In the genomic region with DNA sequence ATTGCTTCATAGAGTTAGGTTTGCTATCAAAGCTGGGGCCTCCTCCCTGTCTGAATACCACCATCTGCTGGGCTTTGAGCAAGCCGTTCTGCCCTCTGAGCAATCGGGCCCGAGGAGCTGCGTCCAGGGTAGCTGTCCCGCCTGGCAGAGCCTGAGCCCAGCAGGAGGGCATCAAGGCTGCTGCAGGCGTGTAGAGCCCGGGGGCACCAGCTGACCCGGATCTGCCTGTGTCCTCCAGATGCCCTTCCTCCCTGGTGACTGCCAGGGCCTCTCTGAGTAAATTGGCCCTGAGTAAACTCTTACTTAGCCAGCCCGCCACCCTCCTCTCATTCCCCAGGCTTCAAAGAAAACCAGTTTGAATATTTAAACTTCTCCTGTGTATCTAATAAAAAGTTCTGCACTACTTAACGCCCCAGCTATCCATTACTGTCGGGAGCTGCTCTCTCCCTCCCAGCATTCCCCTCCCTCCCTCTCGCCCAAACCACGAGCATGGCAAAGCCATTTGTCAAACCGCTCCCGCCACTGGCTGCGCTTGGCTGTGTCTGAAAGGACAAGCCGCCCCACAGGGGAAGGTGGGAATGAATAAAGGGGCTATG, we compare ENCODE assay signal across 10 cellular contexts. TPM values are rescaled to one million over a fixed set of nuclear protein-coding genes. Genes with fewer than 3 reads are reported as not detected.
DNase-seq lines count a peak whose midpoint lies in the region; ATAC-seq, FAIRE-seq and TF ChIP-seq lines count a peak whose summit lies in the region.
"Had no signal": no experiment of that assay in that cellular context is flagged by ENCODE, and none has a peak within 500 bp of the region (broad histone marks: within the 10 kb centered on the region; RNA-seq: fewer than 3 reads in every experiment).

No MANE protein-coding gene starts in this region.

- H3K4me1 ChIP-seq in HUES48 (ENCODE audit: control insufficient read depth, insufficient read depth, low read length) (peaks cover 32% of the 10 kb centered on the region), HepG2 (ENCODE audit: insufficient read depth, low read length) (peaks cover 31% of the 10 kb centered on the region), tibial nerve (peaks cover 0 to 30% (median 9%) of the 10 kb centered on the region in 4 donors)

- no peak for FAIRE-seq in HepG2 (lab: Jason Lieb, UNC)

- H3K9me3 ChIP-seq in HUES48 (ENCODE audit: control insufficient read depth, insufficient read depth, low read length) (no peaks in the 10 kb centered on the region), WERI-Rb-1 (ENCODE audit: severe bottlenecking) (no peaks in the 10 kb centered on the region), HepG2 (ENCODE audit: low read length) (no peaks in the 10 kb centered on the region), tibial nerve (no peaks in the 10 kb centered on the region)
- H3K9me3 ChIP-seq: BLaER1 had no signal

- no peak for TF ChIP-seq POLR2A in HepG2 (IDR thresholded peaks at IDR 0.05; ENCODE audit: insufficient read depth in 1 of 2, low read depth in 2 of 2, low read length in 2 of 2)
- TF ChIP-seq POLR2A in tibial nerve (IDR thresholded peaks at IDR 0.05): no peak

- H3K27ac ChIP-seq in HUES48 (ENCODE audit: low read depth, low read length) (peak overlapping the region; percentile 48), WERI-Rb-1 (peak overlapping the region; percentile 12; the same call in 1 of the 2 replicates), HepG2 (ENCODE audit: extremely low read length, insufficient read depth, low read length) (no peak overlapping the region), tibial nerve (peak overlapping the region in 1 of 4 donors; percentile 66)
- H3K27ac ChIP-seq: BLaER1 had no signal

- no peaks in the 10 kb centered on the region for H3K79me2 ChIP-seq in HepG2 (ENCODE audit: insufficient read depth, low read length)

- TF ChIP-seq RAD21 in HepG2 (CRISPR knock-in tag; IDR thresholded peaks at IDR 0.05): no peak

- intact Hi-C loops in HepG2 (cut with micrococcal nuclease; ENCODE audit: unreplicated experiment): no loop called here

- POLR2A ChIA-PET in HepG2 (lab: Yijun Ruan, JAX): interaction anchor here (0.7 kb wide), 1 partner anchor 17 kb away, joined by 5 read pairs; a partner anchor contains a TSS

- no peaks in the 10 kb centered on the region for H4K20me1 ChIP-seq in HepG2 (ENCODE audit: insufficient read depth, low read length)

- H3K36me3 ChIP-seq in HUES48 (ENCODE audit: control insufficient read depth, insufficient read depth, low read length): peaks cover 19% of the 10 kb centered on the region
- H3K36me3 ChIP-seq in WERI-Rb-1: peaks cover 30% of the 10 kb centered on the region
- peaks cover 1 to 13% of the 10 kb centered on the region in 2 experiments; a peak in 3 of 5 replicates for H3K36me3 ChIP-seq in HepG2 (replicated peaks in 1 of 2; ENCODE audit: control insufficient read depth in 1 of 2, insufficient read depth in 2 of 2, low read length in 2 of 2)
- H3K36me3 ChIP-seq in tibial nerve: peaks cover 0 to 28% (median 0%) of the 10 kb centered on the region in 3 donors

- BruUV-seq in HepG2 (replicated peaks; lab: Mats Ljungman, UMichigan): no TSS peak

- ATAC-seq in HepG2 (peak; percentile 24), GM21360 (IDR thresholded peaks at IDR 0.05; ENCODE audit: unreplicated experiment) (no peak)
- ATAC-seq: naive thymus-derived CD8-positive, alpha-beta T cell had no signal

- H3K4me3 ChIP-seq in HUES48 (ENCODE audit: low read depth, low read length) (no peak overlapping the region), WERI-Rb-1 (ENCODE audit: low read depth, low read length) (no peak overlapping the region), HepG2 (replicated peaks in 1 of 3; ENCODE audit: insufficient read depth in 1 of 3, low read depth in 2 of 3, low read length in 3 of 3) (no peak overlapping the region), tibial nerve (no peak overlapping the region)
- H3K4me3 ChIP-seq: BLaER1 had no signal

- TF ChIP-seq CTCF in WERI-Rb-1 (IDR thresholded peaks at IDR 0.05; ENCODE audit: low read depth, low read length): no peak
- TF ChIP-seq CTCF in HepG2 (CRISPR knock-in tag; IDR thresholded peaks at IDR 0.05): no peak
- no peak for TF ChIP-seq CTCF in tibial nerve (IDR thresholded peaks at IDR 0.05)

- no peak for TF ChIP-seq EP300 in HepG2 (IDR thresholded peaks at IDR 0.05; ENCODE audit: low read depth in 2 of 2, low read length in 2 of 2)
- no peak for TF ChIP-seq EP300 in HepG2 (CRISPR knock-in tag; IDR thresholded peaks at IDR 0.05; ENCODE audit: borderline replicate concordance)
- TF ChIP-seq EP300 in tibial nerve (IDR thresholded peaks at IDR 0.05): no peak

- 44% methylated on average over 17 of the region's 17 CpGs for WGBS in HepG2 (ENCODE audit: low lambda C conversion rate)
- WGBS in tibial nerve, 2 donors: 27% methylated on average over 17 of the region's 17 CpGs

- H3K4me2 ChIP-seq in HepG2 (ENCODE audit: low read depth, low read length): no peak overlapping the region; the same call in 1 of the 2 replicates
- H3K4me2 ChIP-seq: BLaER1 had no signal

- H3K27me3 ChIP-seq in HUES48 (ENCODE audit: control insufficient read depth, insufficient read depth, low read length) (no peaks in the 10 kb centered on the region), WERI-Rb-1 (ENCODE audit: insufficient read depth, low read depth, severe bottlenecking) (no peaks in the 10 kb centered on the region), HepG2 (ENCODE audit: control insufficient read depth in 1 of 2, insufficient read depth in 2 of 2, low read length in 2 of 2) (peaks cover 0 to 14% of the 10 kb centered on the region in 2 experiments; a peak in 2 of 5 replicates), tibial nerve (no peaks in the 10 kb centered on the region)
- H3K27me3 ChIP-seq: BLaER1 had no signal

- peak; percentile 30 for DNase-seq in A172 (ENCODE audit: low spot score)
- peak; percentile 37 for DNase-seq in WERI-Rb-1
- DNase-seq in HepG2 (ENCODE audit: low spot score): no peak
- DNase-seq in tibial nerve (ENCODE audit: low spot score in 2 of 2): no peak
- no peak for DNase-seq in superior temporal gyrus (ENCODE audit: extremely low spot score)
- no peak for DNase-seq in OCI-M2 (lab: John Stamatoyannopoulos, UW; ENCODE audit: unreplicated experiment)
- DNase-seq: naive thymus-derived CD8-positive, alpha-beta T cell had no signal

- H3K9ac ChIP-seq in HUES48 (ENCODE audit: low read depth, low read length): no peak overlapping the region
- no peak overlapping the region for H3K9ac ChIP-seq in HepG2 (ENCODE audit: insufficient read depth, low read depth, low read length)
- H3K9ac ChIP-seq: BLaER1 had no signal

- in situ Hi-C loops in HepG2 (cut with HindIII; ENCODE audit: extremely low pct_ligation_motif_present, low pct_unique_long_range_greater_than_20kb): no loop called here

- H2AFZ ChIP-seq in HepG2 (ENCODE audit: low read length): no peak overlapping the region

- CTCF ChIA-PET in HepG2 (lab: Yijun Ruan, JAX; ENCODE audit: low intra/inter-chr PET ratio, low total read pairs): interaction anchor here (1.3 kb wide), 1 partner anchor 9 kb away, joined by 4 read pairs; no protein-coding TSS in a partner anchor

RNA-seq across cellular contexts. Expression of a gene that starts 16.4 kb away (rescaled TPM):
- 87.2 and 96.9 TPM in 2 replicates for total RNA-seq in A172 (2014; rRNA removed; shearing (Covaris generic))
- 86.8 and 128 TPM in 2 replicates for total RNA-seq in HepG2 (2016; rRNA removed; fragmentation: Illumina TruSeq; extraction: Trizol)
- 13.1 and 20.6 TPM in 2 replicates for total RNA-seq in HepG2 (2016; cell fraction: cytosol; rRNA removed; fragmentation: Illumina TruSeq; extraction: Trizol; ENCODE audit: low read depth)
- 90.9 and 132 TPM in 2 replicates for total RNA-seq in HepG2 (2016; cell fraction: insoluble cytoplasmic fraction; rRNA removed; fragmentation: Illumina TruSeq; extraction: Trizol)
- 26.2 and 30.9 TPM in 2 replicates for total RNA-seq in HepG2 (2016; cell fraction: membrane; rRNA removed; fragmentation: Illumina TruSeq; extraction: Trizol)
- 159 and 187 TPM in 2 replicates for total RNA-seq in HepG2 (2016; cell fraction: nucleus; rRNA removed; fragmentation: Illumina TruSeq; extraction: Trizol)
- 154 and 183 TPM in 2 replicates for polyA plus RNA-seq in HepG2 (2011; rRNA removed)
- polyA plus RNA-seq in HepG2 (2011; cell fraction: cytosol; rRNA removed): 59.3 and 67.0 TPM in 2 replicates
- 2,013 and 2,090 TPM in 2 replicates for polyA plus RNA-seq in HepG2 (2011; cell fraction: nucleus; rRNA removed)
- polyA plus RNA-seq in HepG2 (2012): 136 and 152 TPM in 2 replicates
- polyA plus RNA-seq in HepG2 (2016; cell fraction: cytosol; fragmentation: Illumina TruSeq; extraction: Trizol; ENCODE audit: low read depth): 10.8 and 13.3 TPM in 2 replicates
- 72.7 and 80.7 TPM in 2 replicates for polyA plus RNA-seq in HepG2 (2016; cell fraction: insoluble cytoplasmic fraction; fragmentation: Illumina TruSeq; extraction: Trizol; ENCODE audit: low read depth)
- polyA plus RNA-seq in HepG2 (2016; cell fraction: membrane; fragmentation: Illumina TruSeq; extraction: Trizol; ENCODE audit: low read depth): 16.6 and 19.4 TPM in 2 replicates
- polyA plus RNA-seq in HepG2 (2016; cell fraction: nucleus; fragmentation: Illumina TruSeq; extraction: Trizol; ENCODE audit: insufficient read depth, low read depth): 373 and 385 TPM in 2 replicates
- polyA minus RNA-seq in HepG2 (2011; rRNA and poly(A)+ RNA removed; ENCODE audit: low replicate concordance): 116 and 143 TPM in 2 replicates
- polyA minus RNA-seq in HepG2 (2011; cell fraction: cytosol; rRNA and poly(A)+ RNA removed): 25.7 and 29.3 TPM in 2 replicates
- 252 and 268 TPM in 2 replicates for polyA minus RNA-seq in HepG2 (2011; cell fraction: nucleus; rRNA and poly(A)+ RNA removed)
- total RNA-seq in tibial nerve: 100 to 1,000 TPM; 163 to 310 (median 200) TPM

RNA-seq across cellular contexts. Expression of a gene that starts 29.7 kb away (rescaled TPM):
- not detected in 2 replicates for total RNA-seq in A172 (2014; rRNA removed; shearing (Covaris generic))
- 2.0 and 2.4 TPM in 2 replicates for total RNA-seq in HepG2 (2016; rRNA removed; fragmentation: Illumina TruSeq; extraction: Trizol)
- 0.40 and 0.62 TPM in 2 replicates for total RNA-seq in HepG2 (2016; cell fraction: cytosol; rRNA removed; fragmentation: Illumina TruSeq; extraction: Trizol; ENCODE audit: low read depth)
- total RNA-seq in HepG2 (2016; cell fraction: insoluble cytoplasmic fraction; rRNA removed; fragmentation: Illumina TruSeq; extraction: Trizol): 1.9 and 2.5 TPM in 2 replicates
- 0.93 and 1.0 TPM in 2 replicates for total RNA-seq in HepG2 (2016; cell fraction: membrane; rRNA removed; fragmentation: Illumina TruSeq; extraction: Trizol)
- 0.65 and 0.88 TPM in 2 replicates for total RNA-seq in HepG2 (2016; cell fraction: nucleus; rRNA removed; fragmentation: Illumina TruSeq; extraction: Trizol)
- 0.44 and 0.47 TPM in 2 replicates for polyA plus RNA-seq in HepG2 (2011; rRNA removed)
- 0.64 and 0.77 TPM in 2 replicates for polyA plus RNA-seq in HepG2 (2011; cell fraction: cytosol; rRNA removed)
- 0.37 and 0.81 TPM in 2 replicates for polyA plus RNA-seq in HepG2 (2011; cell fraction: nucleus; rRNA removed)
- 0.49 and 0.95 TPM in 2 replicates for polyA plus RNA-seq in HepG2 (2012)
- 0.11 and 0.28 TPM in 2 replicates for polyA plus RNA-seq in HepG2 (2016; cell fraction: cytosol; fragmentation: Illumina TruSeq; extraction: Trizol; ENCODE audit: low read depth)
- polyA plus RNA-seq in HepG2 (2016; cell fraction: insoluble cytoplasmic fraction; fragmentation: Illumina TruSeq; extraction: Trizol; ENCODE audit: low read depth): 2.2 TPM in 2 replicates
- polyA plus RNA-seq in HepG2 (2016; cell fraction: membrane; fragmentation: Illumina TruSeq; extraction: Trizol; ENCODE audit: low read depth): 0.43 and 0.52 TPM in 2 replicates
- 1.1 and 1.2 TPM in 2 replicates for polyA plus RNA-seq in HepG2 (2016; cell fraction: nucleus; fragmentation: Illumina TruSeq; extraction: Trizol; ENCODE audit: insufficient read depth, low read depth)
- 1.4 TPM in 1 of 2 replicates, not detected in the other for polyA minus RNA-seq in HepG2 (2011; rRNA and poly(A)+ RNA removed; ENCODE audit: low replicate concordance)
- polyA minus RNA-seq in HepG2 (2011; cell fraction: cytosol; rRNA and poly(A)+ RNA removed): 0.40 and 0.44 TPM in 2 replicates
- 0.62 TPM in 1 of 2 replicates, not detected in the other for polyA minus RNA-seq in HepG2 (2011; cell fraction: nucleus; rRNA and poly(A)+ RNA removed)
- not detected for total RNA-seq in tibial nerve
- total RNA-seq: naive thymus-derived CD8-positive, alpha-beta T cell had no signal

RNA-seq across cellular contexts. Expression of a gene that starts 46.0 kb away (rescaled TPM):
- 59.4 and 61.9 TPM in 2 replicates for total RNA-seq in A172 (2014; rRNA removed; shearing (Covaris generic))
- total RNA-seq in HepG2 (2016; rRNA removed; fragmentation: Illumina TruSeq; extraction: Trizol): 63.3 and 110 TPM in 2 replicates
- total RNA-seq in HepG2 (2016; cell fraction: cytosol; rRNA removed; fragmentation: Illumina TruSeq; extraction: Trizol; ENCODE audit: low read depth): 8.6 and 9.4 TPM in 2 replicates
- total RNA-seq in HepG2 (2016; cell fraction: insoluble cytoplasmic fraction; rRNA removed; fragmentation: Illumina TruSeq; extraction: Trizol): 66.0 and 103 TPM in 2 replicates
- total RNA-seq in HepG2 (2016; cell fraction: membrane; rRNA removed; fragmentation: Illumina TruSeq; extraction: Trizol): 30.0 and 31.1 TPM in 2 replicates
- total RNA-seq in HepG2 (2016; cell fraction: nucleus; rRNA removed; fragmentation: Illumina TruSeq; extraction: Trizol): 31.0 and 31.3 TPM in 2 replicates
- 47.9 and 48.1 TPM in 2 replicates for polyA plus RNA-seq in HepG2 (2011; rRNA removed)
- 42.3 and 49.3 TPM in 2 replicates for polyA plus RNA-seq in HepG2 (2011; cell fraction: cytosol; rRNA removed)
- polyA plus RNA-seq in HepG2 (2011; cell fraction: nucleus; rRNA removed): 24.7 and 35.1 TPM in 2 replicates
- polyA plus RNA-seq in HepG2 (2012): 19.7 and 25.0 TPM in 2 replicates
- polyA plus RNA-seq in HepG2 (2016; cell fraction: cytosol; fragmentation: Illumina TruSeq; extraction: Trizol; ENCODE audit: low read depth): 4.4 and 5.2 TPM in 2 replicates
- 60.3 and 63.0 TPM in 2 replicates for polyA plus RNA-seq in HepG2 (2016; cell fraction: insoluble cytoplasmic fraction; fragmentation: Illumina TruSeq; extraction: Trizol; ENCODE audit: low read depth)
- polyA plus RNA-seq in HepG2 (2016; cell fraction: membrane; fragmentation: Illumina TruSeq; extraction: Trizol; ENCODE audit: low read depth): 18.9 and 19.7 TPM in 2 replicates
- polyA plus RNA-seq in HepG2 (2016; cell fraction: nucleus; fragmentation: Illumina TruSeq; extraction: Trizol; ENCODE audit: insufficient read depth, low read depth): 38.2 and 38.8 TPM in 2 replicates
- polyA minus RNA-seq in HepG2 (2011; rRNA and poly(A)+ RNA removed; ENCODE audit: low replicate concordance): 64.3 and 90.4 TPM in 2 replicates
- 33.1 and 41.3 TPM in 2 replicates for polyA minus RNA-seq in HepG2 (2011; cell fraction: cytosol; rRNA and poly(A)+ RNA removed)
- polyA minus RNA-seq in HepG2 (2011; cell fraction: nucleus; rRNA and poly(A)+ RNA removed): 24.2 and 35.4 TPM in 2 replicates
- 10 to 100 TPM; 36.0 to 56.8 (median 51.2) TPM for total RNA-seq in tibial nerve

RNA-seq across cellular contexts. Expression of a gene that starts 50.3 kb away (rescaled TPM):
- total RNA-seq in A172 (2014; rRNA removed; shearing (Covaris generic)): 24.1 and 40.0 TPM in 2 replicates
- total RNA-seq in HepG2 (2016; rRNA removed; fragmentation: Illumina TruSeq; extraction: Trizol) (0.74 and 1.5 TPM in 2 replicates), tibial nerve (10 to 100 TPM; 40.5 to 73.9 (median 62.2) TPM)
- 0.81 and 1.5 TPM in 2 replicates for total RNA-seq in HepG2 (2016; cell fraction: cytosol; rRNA removed; fragmentation: Illumina TruSeq; extraction: Trizol; ENCODE audit: low read depth)
- total RNA-seq in HepG2 (2016; cell fraction: insoluble cytoplasmic fraction; rRNA removed; fragmentation: Illumina TruSeq; extraction: Trizol): 0.91 TPM in 1 of 2 replicates, not detected in the other
- total RNA-seq in HepG2 (2016; cell fraction: membrane; rRNA removed; fragmentation: Illumina TruSeq; extraction: Trizol): 0.96 and 1.8 TPM in 2 replicates
- total RNA-seq in HepG2 (2016; cell fraction: nucleus; rRNA removed; fragmentation: Illumina TruSeq; extraction: Trizol): 1.4 TPM in 1 of 2 replicates, not detected in the other
- 0.48 and 0.61 TPM in 2 replicates for polyA plus RNA-seq in HepG2 (2011; rRNA removed)
- polyA plus RNA-seq in HepG2 (2011; cell fraction: cytosol; rRNA removed): 0.48 and 0.96 TPM in 2 replicates
- polyA plus RNA-seq in HepG2 (2011; cell fraction: nucleus; rRNA removed): 0.68 and 0.90 TPM in 2 replicates
- 0.63 and 1.8 TPM in 2 replicates for polyA plus RNA-seq in HepG2 (2012)
- polyA plus RNA-seq in HepG2 (2016; cell fraction: cytosol; fragmentation: Illumina TruSeq; extraction: Trizol; ENCODE audit: low read depth): 2.3 and 2.4 TPM in 2 replicates
- 0.87 and 4.9 TPM in 2 replicates for polyA plus RNA-seq in HepG2 (2016; cell fraction: insoluble cytoplasmic fraction; fragmentation: Illumina TruSeq; extraction: Trizol; ENCODE audit: low read depth)
- 1.1 and 2.1 TPM in 2 replicates for polyA plus RNA-seq in HepG2 (2016; cell fraction: membrane; fragmentation: Illumina TruSeq; extraction: Trizol; ENCODE audit: low read depth)
- polyA plus RNA-seq in HepG2 (2016; cell fraction: nucleus; fragmentation: Illumina TruSeq; extraction: Trizol; ENCODE audit: insufficient read depth, low read depth): 2.4 TPM in 1 of 2 replicates, not detected in the other
- polyA minus RNA-seq in HepG2 (2011; rRNA and poly(A)+ RNA removed; ENCODE audit: low replicate concordance): 0.50 and 0.94 TPM in 2 replicates
- not detected in 2 replicates for polyA minus RNA-seq in HepG2 (2011; cell fraction: cytosol; rRNA and poly(A)+ RNA removed)
- polyA minus RNA-seq in HepG2 (2011; cell fraction: nucleus; rRNA and poly(A)+ RNA removed): 0.77 TPM in 1 of 2 replicates, not detected in the other

Comparison
In these comparisons a context has a peak if more than half of its experiments do, and no peak if none do; other contexts are left out.
1. DNase-seq: peak in A172 (single experiment) and WERI-Rb-1 (single experiment); none in HepG2 (single experiment), tibial nerve (0 of 2), superior temporal gyrus (single experiment) and OCI-M2 (single experiment).